13 cellular contexts compared by ENCODE assay signal in genomic region chr1:51955797-51956527, GRCh38. TPM values are rescaled to one million over a fixed set of nuclear protein-coding genes. Genes with fewer than 3 reads are reported as not detected.
DNase-seq lines count a peak whose midpoint lies in the region; ATAC-seq lines count a peak whose summit lies in the region.
"Had no signal": no experiment of that assay in that cellular context is flagged by ENCODE, and none has a peak within 500 bp of the region (broad histone marks: within the 10 kb centered on the region; RNA-seq: fewer than 3 reads in every experiment).

No MANE protein-coding gene starts in this region.

- no peaks in the 10 kb centered on the region for H3K9me3 Mint-ChIP-seq in memory B cell
- H3K9me3 Mint-ChIP-seq in activated T-cell treated with anti-CD3 and anti-CD28 coated beads, Interleukin-2, amount 50 U/mL, for 4 hours, result no peaks in the 10 kb centered on the region
- H3K9me3 Mint-ChIP-seq: activated CD4-positive, alpha-beta T cell treated with anti-CD3 and anti-CD28 coated beads, Interleukin-2, amount 10 ng/mL, durations not matched to agents 7 days and 5 days; activated naive CD8-positive, alpha-beta T cell treated with anti-CD3 and anti-CD28 coated beads, Interleukin-2, amount 10 ng/mL, durations not matched to agents 7 days and 5 days; nephron had no signal

- H3K27me3 ChIP-seq in right cardiac atrium (ENCODE audit: control insufficient read depth, insufficient read depth), result no peaks in the 10 kb centered on the region

- H3K9me3 ChIP-seq in right cardiac atrium (ENCODE audit: control insufficient read depth, low read length), result no peaks in the 10 kb centered on the region

- H3K27me3 Mint-ChIP-seq in memory B cell, result peaks cover 9% of the 10 kb centered on the region
- no peaks in the 10 kb centered on the region for H3K27me3 Mint-ChIP-seq in activated T-cell treated with anti-CD3 and anti-CD28 coated beads, Interleukin-2, amount 50 U/mL, for 4 hours (ENCODE audit: low read depth)
- H3K27me3 Mint-ChIP-seq: activated CD4-positive, alpha-beta T cell treated with anti-CD3 and anti-CD28 coated beads, Interleukin-2, amount 10 ng/mL, durations not matched to agents 7 days and 5 days had no signal

- WGBS in right cardiac atrium, result 82% methylated on average over 4 of the region's 4 CpGs

- intact Hi-C loops in right cardiac atrium (cut with DNase I), result no loop called here

- no peak overlapping the region for H3K4me3 Mint-ChIP-seq in memory B cell
- H3K4me3 Mint-ChIP-seq in activated T-cell treated with anti-CD3 and anti-CD28 coated beads, Interleukin-2, amount 50 U/mL, for 4 hours, result no peak overlapping the region
- H3K4me3 Mint-ChIP-seq: activated CD4-positive, alpha-beta T cell treated with anti-CD3 and anti-CD28 coated beads, Interleukin-2, amount 10 ng/mL, durations not matched to agents 7 days and 5 days; activated naive CD8-positive, alpha-beta T cell treated with anti-CD3 and anti-CD28 coated beads, Interleukin-2, amount 10 ng/mL, durations not matched to agents 7 days and 5 days; nephron had no signal

- H3K4me1 ChIP-seq in right cardiac atrium (ENCODE audit: control insufficient read depth, insufficient read depth, low read length), result no peaks in the 10 kb centered on the region

- peak overlapping the region; percentile 19 for H3K27ac Mint-ChIP-seq in memory B cell
- H3K27ac Mint-ChIP-seq: activated CD4-positive, alpha-beta T cell treated with anti-CD3 and anti-CD28 coated beads, Interleukin-2, amount 10 ng/mL, durations not matched to agents 7 days and 5 days; activated naive CD8-positive, alpha-beta T cell treated with anti-CD3 and anti-CD28 coated beads, Interleukin-2, amount 10 ng/mL, durations not matched to agents 7 days and 5 days; nephron had no signal

- ATAC-seq in GM18511 (IDR thresholded peaks at IDR 0.05; ENCODE audit: unreplicated experiment), result peak; percentile 68
- ATAC-seq in HG03342 (IDR thresholded peaks at IDR 0.05; ENCODE audit: unreplicated experiment), result peak; percentile 50
- peak; percentile 53 for ATAC-seq in memory B cell (ENCODE audit: low read depth)
- no peak for ATAC-seq in right cardiac atrium
- ATAC-seq in HG02973 (IDR thresholded peaks at IDR 0.05; ENCODE audit: unreplicated experiment), result no peak
- ATAC-seq in activated T-cell treated with anti-CD3 and anti-CD28 coated beads, Interleukin-2, amount 50 U/mL, for 4 hours, result no peak

- peak; percentile 95 for DNase-seq in NCI-H345 (lab: John Stamatoyannopoulos, UW)
- DNase-seq in memory B cell (ENCODE audit: low spot score in 2 of 2), result no peak
- no peak for DNase-seq in right cardiac atrium
- DNase-seq in activated CD4-positive, CD25-positive, alpha-beta regulatory T cell (lab: John Stamatoyannopoulos, UW), result no peak
- DNase-seq in activated T-cell treated with anti-CD3 and anti-CD28 coated beads, Interleukin-2, amount 50 U/mL, for 4 hours, result no peak
- DNase-seq: activated CD4-positive, alpha-beta T cell treated with anti-CD3 and anti-CD28 coated beads, Interleukin-2, amount 10 ng/mL, durations not matched to agents 7 days and 5 days; activated naive CD8-positive, alpha-beta T cell treated with anti-CD3 and anti-CD28 coated beads, Interleukin-2, amount 10 ng/mL, durations not matched to agents 7 days and 5 days; effector CD8-positive, alpha-beta T cell; hypothalamus had no signal

- no peaks in the 10 kb centered on the region for H3K36me3 Mint-ChIP-seq in memory B cell
- no peaks in the 10 kb centered on the region for H3K36me3 Mint-ChIP-seq in activated T-cell treated with anti-CD3 and anti-CD28 coated beads, Interleukin-2, amount 50 U/mL, for 4 hours (ENCODE audit: insufficient read depth)
- H3K36me3 Mint-ChIP-seq: activated naive CD8-positive, alpha-beta T cell treated with anti-CD3 and anti-CD28 coated beads, Interleukin-2, amount 10 ng/mL, durations not matched to agents 7 days and 5 days had no signal

- no peak overlapping the region for H3K4me3 ChIP-seq in right cardiac atrium (ENCODE audit: low read length)

- no peak overlapping the region for H3K27ac ChIP-seq in right cardiac atrium (ENCODE audit: low read length)

- peaks cover 20% of the 10 kb centered on the region for H3K4me1 Mint-ChIP-seq in memory B cell
- no peaks in the 10 kb centered on the region for H3K4me1 Mint-ChIP-seq in activated T-cell treated with anti-CD3 and anti-CD28 coated beads, Interleukin-2, amount 50 U/mL, for 4 hours (ENCODE audit: low read depth)
- H3K4me1 Mint-ChIP-seq: nephron had no signal

RNA-seq across cellular contexts. Expression of gene RAB3B, which starts 34.5 kb away (rescaled TPM):
- total RNA-seq in right cardiac atrium, result under 1 TPM in 1 of 4 donors, not detected in 3; 0.06 TPM
- polyA plus RNA-seq in right cardiac atrium, result 0.02 TPM
- total RNA-seq in activated T-cell treated with anti-CD3 and anti-CD28 coated beads, Interleukin-2, amount 50 U/mL, for 4 hours, result under 1 TPM; 0.05 to 0.11 (median 0.08) TPM

Comparison
In these comparisons a context has a peak if more than half of its experiments do, and no peak if none do; other contexts are left out.
1. ATAC-seq: peak in GM18511 (single experiment), HG03342 (single experiment) and memory B cell (single experiment); none in right cardiac atrium (0 of 2), HG02973 (single experiment) and activated T-cell treated with anti-CD3 and anti-CD28 coated beads, Interleukin-2, amount 50 U/mL, for 4 hours (0 of 2).